Comparison of ENCODE assay signal across 18 cellular contexts in the genomic region with DNA sequence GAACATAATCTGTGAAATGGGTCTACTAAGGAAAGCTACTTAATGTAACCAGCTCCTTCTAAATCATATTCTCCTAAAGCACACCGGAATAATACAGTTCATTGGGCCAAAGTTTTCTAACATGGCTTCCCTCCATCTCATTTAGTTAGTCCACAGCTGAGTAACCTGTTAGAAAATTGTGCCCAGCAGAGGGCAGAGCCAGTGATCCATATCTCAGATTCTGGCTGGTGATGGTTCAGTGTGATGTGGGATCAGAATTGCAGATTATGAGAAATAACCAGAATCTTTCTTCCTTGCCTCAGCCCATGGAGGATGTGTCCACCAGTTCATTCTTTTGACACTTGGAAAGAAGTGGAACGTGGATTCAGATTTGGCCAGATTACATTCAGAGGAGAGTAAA. TPM values are rescaled to one million over a fixed set of nuclear protein-coding genes. Genes with fewer than 3 reads are reported as not detected.
DNase-seq lines count a peak whose midpoint lies in the region; ATAC-seq and TF ChIP-seq lines count a peak whose summit lies in the region.
"Had no signal": no experiment of that assay in that cellular context is flagged by ENCODE, and none has a peak within 500 bp of the region (broad histone marks: within the 10 kb centered on the region; RNA-seq: fewer than 3 reads in every experiment).

No MANE protein-coding gene starts in this region.

- peak overlapping the region; percentile 95 for H3K27ac ChIP-seq in CD4-positive, CD25-positive, alpha-beta regulatory T cell (ENCODE audit: insufficient read depth, low read length, poor library complexity, severe bottlenecking)
- no peak overlapping the region for H3K27ac ChIP-seq in suprapubic skin
- H3K27ac ChIP-seq: dorsolateral prefrontal cortex, ovary, SK-N-MC, vagina, VCaP had no signal

- H3K4me1 ChIP-seq in CD4-positive, CD25-positive, alpha-beta regulatory T cell (ENCODE audit: control insufficient read depth, insufficient read depth, low read length, poor library complexity, severe bottlenecking), result peaks cover 91% of the 10 kb centered on the region
- no peaks in the 10 kb centered on the region for H3K4me1 ChIP-seq in suprapubic skin

- 94% methylated on average over 2 of the region's 2 CpGs for WGBS in suprapubic skin

- peaks cover 54 to 92% (median 81%) of the 10 kb centered on the region in 4 donors for H3K4me1 Mint-ChIP-seq in CD4-positive, CD25-positive, alpha-beta regulatory T cell
- peaks cover 51% of the 10 kb centered on the region for H3K4me1 Mint-ChIP-seq in T-helper 1 cell treated with Interleukin-12 subunit alpha and Interleukin-12 subunit beta and Interleukin-4 antibody, amounts not matched to agents 30 μg/mL and 1 μg/mL, for 36 hours (ENCODE audit: low read depth)

- H3K36me3 ChIP-seq in CD4-positive, CD25-positive, alpha-beta regulatory T cell (ENCODE audit: control insufficient read depth, insufficient read depth, low read length), result no peaks in the 10 kb centered on the region
- H3K36me3 ChIP-seq in GM06990 (ENCODE audit: control insufficient read depth, insufficient read depth, low read length), result no peaks in the 10 kb centered on the region
- no peaks in the 10 kb centered on the region for H3K36me3 ChIP-seq in suprapubic skin
- H3K36me3 ChIP-seq: ovary, vagina had no signal

- H3K27me3 Mint-ChIP-seq in CD4-positive, CD25-positive, alpha-beta regulatory T cell, result no peaks in the 10 kb centered on the region
- H3K27me3 Mint-ChIP-seq in T-helper 1 cell treated with Interleukin-12 subunit alpha and Interleukin-12 subunit beta and Interleukin-4 antibody, amounts not matched to agents 30 μg/mL and 1 μg/mL, for 36 hours (ENCODE audit: low read depth), result no peaks in the 10 kb centered on the region

- peak; percentile 29 to 33 for ATAC-seq in CD4-positive, CD25-positive, alpha-beta regulatory T cell (ENCODE audit: low read depth in 2 of 2)

- H3K27ac Mint-ChIP-seq in CD4-positive, CD25-positive, alpha-beta regulatory T cell, result peak overlapping the region; percentile 96 to 99 (median 99)
- H3K27ac Mint-ChIP-seq in T-helper 1 cell treated with Interleukin-12 subunit alpha and Interleukin-12 subunit beta and Interleukin-4 antibody, amounts not matched to agents 30 μg/mL and 1 μg/mL, for 36 hours, result peak overlapping the region; percentile 8

- no peaks in the 10 kb centered on the region for H3K9me3 Mint-ChIP-seq in CD4-positive, CD25-positive, alpha-beta regulatory T cell
- no peaks in the 10 kb centered on the region for H3K9me3 Mint-ChIP-seq in T-helper 1 cell treated with Interleukin-12 subunit alpha and Interleukin-12 subunit beta and Interleukin-4 antibody, amounts not matched to agents 30 μg/mL and 1 μg/mL, for 36 hours
- H3K9me3 Mint-ChIP-seq: IgD-negative memory B cell had no signal

- DNase-seq in CD4-positive, CD25-positive, alpha-beta regulatory T cell, result peak in 1 of 3 donors; percentile 80
- DNase-seq in GM06990 (ENCODE audit: extremely low read depth, insufficient read length), result no peak
- peak; percentile 21 for DNase-seq in central memory CD4-positive, alpha-beta T cell
- DNase-seq in AML-193 (lab: John Stamatoyannopoulos, UW), result no peak
- no peak for DNase-seq in suprapubic skin (ENCODE audit: low spot score in 2 of 2)
- DNase-seq in stimulated activated CD8-positive, alpha-beta memory T cell treated with anti-CD3 and anti-CD28 coated beads, Interleukin-4, amount 100 ng/mL, for 48 hours, result no peak
- DNase-seq: C1 segment of cervical spinal cord, dorsolateral prefrontal cortex, hippocampal formation, NCI-H1417 treated with DMSO at 0.1 percent for 48 hours, NCI-H345, OCI-M1, ovary had no signal

- no peaks in the 10 kb centered on the region for H3K36me3 Mint-ChIP-seq in CD4-positive, CD25-positive, alpha-beta regulatory T cell
- H3K36me3 Mint-ChIP-seq in T-helper 1 cell treated with Interleukin-12 subunit alpha and Interleukin-12 subunit beta and Interleukin-4 antibody, amounts not matched to agents 30 μg/mL and 1 μg/mL, for 36 hours (ENCODE audit: low read depth), result no peaks in the 10 kb centered on the region
- H3K36me3 Mint-ChIP-seq: IgD-negative memory B cell had no signal

- TF ChIP-seq EP300 in suprapubic skin (IDR thresholded peaks at IDR 0.05), result no peak

- no peak for TF ChIP-seq POLR2A in suprapubic skin (IDR thresholded peaks at IDR 0.05)

- H3K27me3 ChIP-seq in CD4-positive, CD25-positive, alpha-beta regulatory T cell (ENCODE audit: control insufficient read depth, insufficient read depth, low read length), result no peaks in the 10 kb centered on the region
- H3K27me3 ChIP-seq in GM06990 (replicated peaks; ENCODE audit: control insufficient read depth, insufficient read depth, low read length) (peaks cover 3% of the 10 kb centered on the region), suprapubic skin (no peaks in the 10 kb centered on the region)
- H3K27me3 ChIP-seq: ovary, vagina had no signal

- H3K9me3 ChIP-seq in CD4-positive, CD25-positive, alpha-beta regulatory T cell (ENCODE audit: control insufficient read depth in 2 of 2, low read length in 2 of 2), result no peaks in the 10 kb centered on the region
- H3K9me3 ChIP-seq in suprapubic skin, result no peaks in the 10 kb centered on the region
- H3K9me3 ChIP-seq: ovary, vagina had no signal

- peak overlapping the region; percentile 82 to 92 (median 86) for H3K4me3 Mint-ChIP-seq in CD4-positive, CD25-positive, alpha-beta regulatory T cell
- H3K4me3 Mint-ChIP-seq in T-helper 1 cell treated with Interleukin-12 subunit alpha and Interleukin-12 subunit beta and Interleukin-4 antibody, amounts not matched to agents 30 μg/mL and 1 μg/mL, for 36 hours, result no peak overlapping the region
- H3K4me3 Mint-ChIP-seq: IgD-negative memory B cell had no signal

- H3K4me3 ChIP-seq in CD4-positive, CD25-positive, alpha-beta regulatory T cell (ENCODE audit: low read depth, low read length), result peak overlapping the region; percentile 94
- no peak overlapping the region for H3K4me3 ChIP-seq in GM06990 (replicated peaks; ENCODE audit: low read depth, low read length)
- H3K4me3 ChIP-seq in suprapubic skin, result no peak overlapping the region
- H3K4me3 ChIP-seq: dorsolateral prefrontal cortex, ovary, SK-N-MC, vagina had no signal

- peak; percentile 21 for TF ChIP-seq CTCF in GM06990 (IDR thresholded peaks at IDR 0.05; ENCODE audit: insufficient read depth, low read length, poor library complexity, severe bottlenecking)
- TF ChIP-seq CTCF in suprapubic skin (IDR thresholded peaks at IDR 0.05), result no peak

RNA-seq across cellular contexts. Expression of a gene that starts 9.4 kb away (rescaled TPM):
- 459 TPM for total RNA-seq in CD4-positive, CD25-positive, alpha-beta regulatory T cell
- 10 to 100 TPM; 52.1 to 79.2 (median 55.7) TPM for polyA plus RNA-seq in CD4-positive, CD25-positive, alpha-beta regulatory T cell
- 1 to 10 TPM in 1 of 4 donors, not detected in 3; 1.2 TPM for total RNA-seq in suprapubic skin
- polyA plus RNA-seq: IgD-negative memory B cell had no signal

Comparison
In these comparisons a context has a peak if more than half of its experiments do, and no peak if none do; other contexts are left out.
1. RNA of a gene that starts 9.4 kb away (total RNA-seq): 459 TPM in CD4-positive, CD25-positive, alpha-beta regulatory T cell (single experiment); 1.2 TPM in suprapubic skin; every median in the first group is over 100 times any median in the second.